ENCODE assay signal across 10 cellular contexts in the genomic region with DNA sequence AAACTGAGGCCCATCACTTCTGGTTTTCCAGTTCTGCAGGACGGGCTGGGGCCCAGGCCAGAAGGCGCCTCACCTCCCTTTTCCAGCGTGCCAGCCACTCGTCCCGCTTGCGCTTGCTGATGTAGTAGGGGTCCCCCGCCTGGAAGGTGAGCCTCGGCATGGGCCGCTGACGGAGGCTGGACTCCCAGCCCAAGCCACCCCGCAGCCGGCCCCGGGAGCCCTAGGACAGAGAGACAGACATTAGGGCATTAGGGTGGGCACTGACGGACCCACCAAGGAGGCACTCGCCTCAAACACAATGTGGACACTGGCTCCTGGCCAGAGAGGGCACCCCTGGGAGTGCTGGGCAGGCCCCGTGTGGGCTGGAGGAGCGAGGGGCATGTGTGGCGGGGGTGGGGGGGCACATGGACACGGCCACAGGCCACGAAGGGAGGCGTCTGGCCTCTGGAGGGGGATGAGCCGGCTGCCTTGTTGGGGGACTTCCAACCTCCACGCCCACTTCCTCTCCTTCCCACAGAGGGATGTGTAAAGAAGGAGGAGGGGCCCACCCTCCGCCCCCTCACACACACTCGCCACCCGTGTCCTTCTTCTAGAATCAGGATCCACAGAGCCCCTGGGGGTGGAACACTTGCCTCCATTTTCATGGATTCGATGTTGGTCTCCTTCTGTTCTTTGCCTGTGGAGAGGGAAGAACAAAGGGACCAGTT.
DNase-seq lines count a peak whose midpoint lies in the region; ATAC-seq and TF ChIP-seq lines count a peak whose summit lies in the region.
"Had no signal": no experiment of that assay in that cellular context is flagged by ENCODE, and none has a peak within 500 bp of the region (broad histone marks: within the 10 kb centered on the region; RNA-seq: fewer than 3 reads in every experiment).

No MANE protein-coding gene starts in this region.

- H3K27me3 ChIP-seq in upper lobe of right lung = no peaks in the 10 kb centered on the region

- no peak for DNase-seq in activated CD4-positive, CD25-positive, alpha-beta regulatory T cell (lab: John Stamatoyannopoulos, UW)
- peak; percentile 25 for DNase-seq in activated naive CD8-positive, alpha-beta T cell treated with anti-CD3 and anti-CD28 coated beads, Interleukin-2, amount 50 U/mL, for 16 hours (ENCODE audit: low read depth, low spot score)
- DNase-seq in mucosa of descending colon (peak in 2 of 3 donors; percentile 40 to 70), upper lobe of right lung (no peak)
- DNase-seq: cerebellar nuclear complex, nephron progenitor cell had no signal

- TF ChIP-seq CTCF in mucosa of descending colon (IDR thresholded peaks at IDR 0.05) (no peak), upper lobe of right lung (IDR thresholded peaks at IDR 0.05) (no peak)

- H3K36me3 ChIP-seq in mucosa of descending colon (ENCODE audit: low read depth) = no peaks in the 10 kb centered on the region
- peaks cover 22% of the 10 kb centered on the region for H3K36me3 ChIP-seq in upper lobe of right lung

- H3K9me3 ChIP-seq in mucosa of descending colon (no peaks in the 10 kb centered on the region), upper lobe of right lung (no peaks in the 10 kb centered on the region)

- no peaks in the 10 kb centered on the region for H3K4me1 ChIP-seq in mucosa of descending colon (ENCODE audit: low read depth)
- H3K4me1 ChIP-seq in upper lobe of right lung = peaks cover 54% of the 10 kb centered on the region

- ATAC-seq in activated CD4-positive, CD25-positive, alpha-beta regulatory T cell treated with anti-CD3 and anti-CD28 coated beads, Interleukin-2, amount 50 U/mL, for 24 hours = peak; percentile 6 to 27
- ATAC-seq in mucosa of descending colon (peak; percentile 6), upper lobe of right lung (peak; percentile 42), GM18517 (IDR thresholded peaks at IDR 0.05; ENCODE audit: unreplicated experiment) (no peak), HG03432 (IDR thresholded peaks at IDR 0.05; ENCODE audit: unreplicated experiment) (no peak), HG02678 (IDR thresholded peaks at IDR 0.05; ENCODE audit: unreplicated experiment) (no peak)

- H3K4me3 ChIP-seq in mucosa of descending colon (no peak overlapping the region), upper lobe of right lung (no peak overlapping the region)

- intact Hi-C loops in mucosa of descending colon (cut with DNase I, micrococcal nuclease) = no loop called here
- intact Hi-C loops in upper lobe of right lung (cut with DNase I) = no loop called here

- H3K27ac ChIP-seq in upper lobe of right lung = peak overlapping the region; percentile 53

Comparison
In these comparisons a context has a peak if more than half of its experiments do, and no peak if none do; other contexts are left out.
1. ATAC-seq: peak in activated CD4-positive, CD25-positive, alpha-beta regulatory T cell treated with anti-CD3 and anti-CD28 coated beads, Interleukin-2, amount 50 U/mL, for 24 hours (2 of 2), mucosa of descending colon (single experiment) and upper lobe of right lung (single experiment); none in GM18517 (single experiment), HG03432 (single experiment) and HG02678 (single experiment).
2. DNase-seq: peak in activated naive CD8-positive, alpha-beta T cell treated with anti-CD3 and anti-CD28 coated beads, Interleukin-2, amount 50 U/mL, for 16 hours (single experiment) and mucosa of descending colon (2 of 3); none in activated CD4-positive, CD25-positive, alpha-beta regulatory T cell (0 of 4) and upper lobe of right lung (single experiment).